Comparison of ENCODE assay signal across 16 cellular contexts in genomic region chr2:120804446-120804845, GRCh38.
"Had no signal": no experiment of that assay in that cellular context is flagged by ENCODE, and none has a peak within 500 bp of the region (broad histone marks: within the 10 kb centered on the region; RNA-seq: fewer than 3 reads in every experiment).

No MANE protein-coding gene starts in this region.

- ATAC-seq: gastrocnemius medialis, heart right ventricle, left lobe of liver had no signal

- DNase-seq: activated CD4-positive, alpha-beta T cell treated with anti-CD3 and anti-CD28 coated beads, Interleukin-2, amount 50 U/mL, for 1 hour; amniotic stem cell; cortex of kidney; effector memory CD4-positive, alpha-beta T cell; gastrocnemius medialis; heart right ventricle; ovary; stimulated activated CD4-positive, alpha-beta T cell treated with anti-CD3 and anti-CD28 coated beads, Interleukin-15, amount 100 ng/mL, for 24 hours; stimulated activated CD4-positive, alpha-beta T cell treated with anti-CD3 and anti-CD28 coated beads, Interleukin-4, amount 100 ng/mL, for 4 hours; stomach had no signal

- H3K27ac Mint-ChIP-seq: activated naive CD4-positive, alpha-beta T cell treated with anti-CD3 and anti-CD28 coated beads, Interleukin-2, amount 50 U/mL, for 24 hours; activated T-helper 2 cell treated with anti-CD3 and anti-CD28 coated beads, Interferon-gamma antibody, Interleukin-2, Interleukin-4, amounts not matched to agents 10 μg/mL and 5 μg/mL and 100 μg/mL, durations not matched to agents 14 hours and 24 hours and 36 hours had no signal

- H3K9me3 Mint-ChIP-seq: activated naive CD4-positive, alpha-beta T cell treated with anti-CD3 and anti-CD28 coated beads, Interleukin-2, amount 50 U/mL, for 24 hours; activated T-helper 2 cell treated with anti-CD3 and anti-CD28 coated beads, Interferon-gamma antibody, Interleukin-2, Interleukin-4, amounts not matched to agents 10 μg/mL and 5 μg/mL and 100 μg/mL, durations not matched to agents 14 hours and 24 hours and 36 hours; brain; central memory CD8-positive, alpha-beta T cell; nephron had no signal

- H3K36me3 Mint-ChIP-seq: activated naive CD4-positive, alpha-beta T cell treated with anti-CD3 and anti-CD28 coated beads, Interleukin-2, amount 50 U/mL, for 24 hours had no signal
